16 cellular contexts compared by ENCODE assay signal in genomic region chr1:178916448-178917174, GRCh38. TPM values are rescaled to one million over a fixed set of nuclear protein-coding genes. Genes with fewer than 3 reads are reported as not detected.
A peak's percentile ranks its signal among the peaks of the same experiment; 100 is the strongest.
DNase-seq lines count a peak whose midpoint lies in the region; ATAC-seq, FAIRE-seq and TF ChIP-seq lines count a peak whose summit lies in the region.
"Had no signal": no experiment of that assay in that cellular context is flagged by ENCODE, and none has a peak within 500 bp of the region (broad histone marks: within the 10 kb centered on the region; RNA-seq: fewer than 3 reads in every experiment).

No MANE protein-coding gene starts in this region.

- H3K23ac ChIP-seq in trophoblast cell (ENCODE audit: low read length): peak overlapping the region; percentile 85

- no peak overlapping the region for H2BK5ac ChIP-seq in trophoblast cell (ENCODE audit: low read depth, low read length, poor library complexity)

- no peak for TF ChIP-seq POLR2A in K562 (conservative IDR thresholded peaks at IDR 0.05)

- H2BK12ac ChIP-seq in trophoblast cell (ENCODE audit: low read length): no peak overlapping the region

- no peak overlapping the region for H2AFZ ChIP-seq in K562 (ENCODE audit: low read depth, low read length)
- no peak overlapping the region for H2AFZ ChIP-seq in trophoblast cell (ENCODE audit: insufficient read depth, low read length, poor library complexity)

- H3K79me1 ChIP-seq in trophoblast cell (ENCODE audit: low read length): no peaks in the 10 kb centered on the region

- no TSS peak for BruUV-seq in K562 (replicated peaks; lab: Mats Ljungman, UMichigan)

- no peak overlapping the region for H3K27ac ChIP-seq in K562 (ENCODE audit: extremely low read depth, low read depth, low read length)
- H3K27ac ChIP-seq in trophoblast cell (ENCODE audit: low read depth, low read length): no peak overlapping the region
- H3K27ac ChIP-seq in ascending aorta: no peak overlapping the region
- H3K27ac ChIP-seq in right cardiac atrium (ENCODE audit: low read length): no peak overlapping the region
- H3K27ac ChIP-seq: stomach had no signal

- no peak overlapping the region for H3K18ac ChIP-seq in trophoblast cell (ENCODE audit: low read length)

- H3K9me1 ChIP-seq in K562 (ENCODE audit: control insufficient read depth, insufficient read depth, low read length): no peaks in the 10 kb centered on the region

- H3K4ac ChIP-seq in trophoblast cell (ENCODE audit: low read depth, low read length): no peak overlapping the region

- no peak overlapping the region for H4K8ac ChIP-seq in trophoblast cell (ENCODE audit: low read depth, low read length)

- H3K4me2 ChIP-seq in K562 (ENCODE audit: insufficient read depth, low read length) (no peak overlapping the region), trophoblast cell (ENCODE audit: low read length) (no peak overlapping the region)

- H3K4me3 ChIP-seq in K562: no peak overlapping the region
- no peak overlapping the region for H3K4me3 ChIP-seq in trophoblast cell (ENCODE audit: low read depth, low read length)
- no peak overlapping the region for H3K4me3 ChIP-seq in HAP-1
- H3K4me3 ChIP-seq in ascending aorta: no peak overlapping the region
- no peak overlapping the region for H3K4me3 ChIP-seq in right cardiac atrium (ENCODE audit: low read length)
- H3K4me3 ChIP-seq: stomach had no signal

- H3K9ac ChIP-seq in K562 (ENCODE audit: insufficient read depth in 1 of 2, low read depth in 2 of 2, low read length in 2 of 2) (no peak overlapping the region), trophoblast cell (ENCODE audit: low read length) (no peak overlapping the region)

- intact Hi-C loops in K562 (cut with micrococcal nuclease): no loop called here
- intact Hi-C loops in ascending aorta (cut with DNase I): no loop called here
- intact Hi-C loops in right cardiac atrium (cut with DNase I): no loop called here

- H2AK5ac ChIP-seq in trophoblast cell (ENCODE audit: low read length): no peak overlapping the region

- no peak overlapping the region for H2BK120ac ChIP-seq in trophoblast cell (ENCODE audit: insufficient read depth, low read length, poor library complexity)

- no peak for FAIRE-seq in K562 (lab: Jason Lieb, UNC)

- 3% methylated on average over 5 of the region's 5 CpGs for WGBS in K562 (ENCODE audit: insufficient coverage, low coverage, missing lambda C conversion rate)
- no CpG with 5 or more reads among the region's 5 CpGs for WGBS in trophoblast cell (ENCODE audit: extremely low coverage, insufficient coverage, insufficient read length)
- WGBS in right cardiac atrium: 75% methylated on average over 5 of the region's 5 CpGs

- H3K79me2 ChIP-seq in K562 (ENCODE audit: control insufficient read depth, insufficient read depth, low read length) (no peaks in the 10 kb centered on the region), trophoblast cell (ENCODE audit: control insufficient read depth, insufficient read depth, low read length, poor library complexity) (no peaks in the 10 kb centered on the region)

- H3K36me3 ChIP-seq in K562 (ENCODE audit: control insufficient read depth, insufficient read depth, low read length) (no peaks in the 10 kb centered on the region), trophoblast cell (ENCODE audit: control insufficient read depth in 1 of 2, insufficient read depth in 2 of 2, low read length in 2 of 2) (peaks cover 0 to 3% of the 10 kb centered on the region in 2 experiments), HAP-1 (replicated peaks) (no peaks in the 10 kb centered on the region; the same call in 1 of the 2 replicates), ascending aorta (no peaks in the 10 kb centered on the region)

- POLR2A ChIA-PET in K562 (lab: Yijun Ruan, JAX): interaction anchor here (0.5 kb wide), 1 partner anchor 39 kb away, joined by 3 read pairs; no protein-coding TSS in a partner anchor

- no peak for TF ChIP-seq RAD21 in K562 (CRISPR knock-in tag; conservative IDR thresholded peaks at IDR 0.05 in 1 of 2, IDR thresholded peaks at IDR 0.05 in 1 of 2)

- H3K27me3 ChIP-seq in K562 (ENCODE audit: control insufficient read depth in 2 of 2, insufficient read depth in 2 of 2, low read length in 2 of 2): peaks cover 0 to 7% of the 10 kb centered on the region in 2 experiments; a peak in 1 of 5 replicates
- no peaks in the 10 kb centered on the region for H3K27me3 ChIP-seq in trophoblast cell (ENCODE audit: insufficient read depth, low read length)
- H3K27me3 ChIP-seq in HAP-1 (ENCODE audit: low read depth): no peaks in the 10 kb centered on the region
- no peaks in the 10 kb centered on the region for H3K27me3 ChIP-seq in ascending aorta
- no peaks in the 10 kb centered on the region for H3K27me3 ChIP-seq in right cardiac atrium (ENCODE audit: control insufficient read depth, insufficient read depth)
- H3K27me3 ChIP-seq: stomach had no signal

- no peak overlapping the region for H4K91ac ChIP-seq in trophoblast cell (ENCODE audit: low read depth, low read length)

- H3K9me3 ChIP-seq in K562 (replicated peaks; ENCODE audit: control insufficient read depth, insufficient read depth, low read depth, low read length) (no peaks in the 10 kb centered on the region), trophoblast cell (ENCODE audit: insufficient read depth, low read depth, low read length) (no peaks in the 10 kb centered on the region), HAP-1 (no peaks in the 10 kb centered on the region), ascending aorta (no peaks in the 10 kb centered on the region), right cardiac atrium (ENCODE audit: control insufficient read depth, low read length) (no peaks in the 10 kb centered on the region)
- H3K9me3 ChIP-seq: stomach had no signal

- H4K20me1 ChIP-seq in K562 (replicated peaks; ENCODE audit: control insufficient read depth, insufficient read depth, low read length): no peaks in the 10 kb centered on the region

- no peak for TF ChIP-seq CTCF in K562 (IDR thresholded peaks at IDR 0.05 in 2 of 3, conservative IDR thresholded peaks at IDR 0.05 in 1 of 3; ENCODE audit: insufficient read depth in 2 of 3, low read depth in 1 of 3, low read length in 3 of 3)
- TF ChIP-seq CTCF in ascending aorta (IDR thresholded peaks at IDR 0.05): no peak

- in situ Hi-C loops in K562 (cut with MboI): no loop called here
- in situ Hi-C loops in HAP-1 (cut with MboI; ENCODE audit: low sequenced_read_pairs): no loop called here

- H4K12ac ChIP-seq in trophoblast cell (ENCODE audit: low read depth, low read length): no peak overlapping the region

- H3K4me1 ChIP-seq in K562 (replicated peaks in 1 of 2; ENCODE audit: control insufficient read depth in 2 of 2, insufficient read depth in 2 of 2, low read length in 2 of 2) (no peaks in the 10 kb centered on the region), trophoblast cell (ENCODE audit: control insufficient read depth in 1 of 2, insufficient read depth in 2 of 2, low read length in 2 of 2) (no peaks in the 10 kb centered on the region), HAP-1 (no peaks in the 10 kb centered on the region), ascending aorta (no peaks in the 10 kb centered on the region), right cardiac atrium (ENCODE audit: control insufficient read depth, insufficient read depth, low read length) (peaks cover 1% of the 10 kb centered on the region)

- CTCF ChIA-PET in K562 (lab: Yijun Ruan, JAX; ENCODE audit: low intra/inter-chr PET ratio): no interaction called here

- no peak overlapping the region for H3K14ac ChIP-seq in trophoblast cell (ENCODE audit: low read length)

- DNase-seq in K562 (ENCODE audit: extremely low read depth in 1 of 4, low spot score in 3 of 4) (no peak), trophoblast cell (no peak), HAP-1 (ENCODE audit: low spot score in 2 of 2) (no peak), ascending aorta (ENCODE audit: low spot score in 2 of 2) (no peak), right cardiac atrium (no peak)
- DNase-seq: activated gamma-delta T cell treated with Interleukin-2 at 50 U/mL for 16 hours; cortex of kidney; erythroblast; NCI-H1694 treated with DMSO at 0.1 percent for 48 hours; SHP77; stimulated activated CD4-positive, alpha-beta T cell treated with anti-CD3 and anti-CD28 coated beads, Interleukin-15, amount 100 ng/mL, for 24 hours; stomach had no signal

- no peak for TF ChIP-seq EP300 in K562 (IDR thresholded peaks at IDR 0.05; ENCODE audit: low read length)

- ATAC-seq in GM19025 (IDR thresholded peaks at IDR 0.05; ENCODE audit: low read depth, unreplicated experiment): peak; percentile 57
- peak; percentile 54 for ATAC-seq in HG02973 (IDR thresholded peaks at IDR 0.05; ENCODE audit: unreplicated experiment)
- ATAC-seq in K562: 0 out of 3 replicates have a peak, but pooled peaks have one; percentile 37
- no peak for ATAC-seq in GM21619 (IDR thresholded peaks at IDR 0.05; ENCODE audit: unreplicated experiment)
- no peak for ATAC-seq in right cardiac atrium
- ATAC-seq: natural killer cell treated with Interleukin-12 subunit alpha and Interleukin-12 subunit beta and Interleukin-15 and Interleukin-18, amount 100 ng/mL, for 72 hours had no signal

TF ChIP-seq in K562, 482 proteins besides CTCF, POLR2A, EP300 and RAD21 (continues in another document):
- TF ChIP-seq CBFA2T2 (conservative IDR thresholded peaks at IDR 0.05): no peak
- TF ChIP-seq LARP7 (IDR thresholded peaks at IDR 0.05): no peak
- TF ChIP-seq NFXL1 (CRISPR knock-in tag; IDR thresholded peaks at IDR 0.05): no peak
- TF ChIP-seq KDM1A (IDR thresholded peaks at IDR 0.05): no peak
- no peak for TF ChIP-seq ZNF24 (IDR thresholded peaks at IDR 0.05)

RNA-seq across cellular contexts. Expression of gene ANGPTL1, which starts 45.7 kb away (rescaled TPM):
- total RNA-seq in K562 (2011; cell fraction: chromatin; rRNA removed; ENCODE audit: low replicate concordance): not detected in 2 replicates
- total RNA-seq in K562 (2011; cell fraction: nucleolus; rRNA removed): not detected in 2 replicates
- total RNA-seq in K562 (2011; cell fraction: nucleoplasm; rRNA removed): not detected in 2 replicates
- total RNA-seq in K562 (2014; rRNA removed): not detected in 2 replicates
- total RNA-seq in K562 (2014; rRNA removed; fragmentation: Illumina TruSeq; extraction: Trizol): not detected in 2 replicates
- not detected in 2 replicates for total RNA-seq in K562 (2015; rRNA removed; fragmentation: Illumina TruSeq; extraction: Trizol)
- 0.04 TPM in 1 of 2 replicates, not detected in the other for total RNA-seq in K562 (2021)
- polyA plus RNA-seq in K562 (2011; rRNA removed): not detected in 2 replicates
- polyA plus RNA-seq in K562 (2011; cell fraction: cytosol; rRNA removed): not detected in 2 replicates
- not detected in 2 replicates for polyA plus RNA-seq in K562 (2011; cell fraction: nucleus; rRNA removed)
- not detected in 2 replicates for polyA plus RNA-seq in K562 (2012)
- not detected in 2 replicates for polyA plus RNA-seq in K562 (2014; fragmentation: Illumina TruSeq; extraction: Trizol)
- polyA plus RNA-seq in K562 (2014; fragmentation: Nextera tagmentation; extraction: Ambion mirVana): under 1 TPM in 1 of 2 experiments, not detected in 1; 0.06 TPM
- not detected in 2 replicates for polyA plus RNA-seq in K562 (2014; rRNA removed)
- polyA minus RNA-seq in K562 (2011; rRNA and poly(A)+ RNA removed): not detected in 2 replicates
- not detected in 2 replicates for polyA minus RNA-seq in K562 (2011; cell fraction: cytosol; rRNA and poly(A)+ RNA removed)
- not detected in 2 replicates for polyA minus RNA-seq in K562 (2011; cell fraction: nucleus; rRNA and poly(A)+ RNA removed)
- 0.11 and 0.19 TPM in 2 replicates for polyA plus RNA-seq in trophoblast cell (2013)
- 30.8 TPM for total RNA-seq in ascending aorta
- 10 to 100 TPM; 13.2 to 25.7 (median 20.6) TPM for total RNA-seq in right cardiac atrium
- 19.1 TPM for polyA plus RNA-seq in right cardiac atrium
- total RNA-seq: natural killer cell treated with Interleukin-12 subunit alpha and Interleukin-12 subunit beta and Interleukin-15 and Interleukin-18, amount 100 ng/mL, for 72 hours had no signal

Comparison
In these comparisons a context has a peak if more than half of its experiments do, and no peak if none do; other contexts are left out.
1. ATAC-seq: peak in GM19025 (single experiment), HG02973 (single experiment) and K562 (single experiment); none in GM21619 (single experiment) and right cardiac atrium (0 of 2).
2. RNA of gene ANGPTL1, which starts 45.7 kb away (total RNA-seq): 30.8 TPM in ascending aorta (single experiment) and 13.2 to 25.7 TPM in right cardiac atrium; 0.04 TPM in K562; every median in the first group is over 10 times any median in the second.